3 cellular contexts compared by ENCODE assay signal in genomic region chr4:139297001-139297410, GRCh38.
TF ChIP-seq lines count a peak whose summit lies in the region.

No MANE protein-coding gene starts in this region.

TF ChIP-seq in SK-N-SH, 30 proteins besides CTCF, POLR2A, EP300 and RAD21:
- TF ChIP-seq, protein P1, sequence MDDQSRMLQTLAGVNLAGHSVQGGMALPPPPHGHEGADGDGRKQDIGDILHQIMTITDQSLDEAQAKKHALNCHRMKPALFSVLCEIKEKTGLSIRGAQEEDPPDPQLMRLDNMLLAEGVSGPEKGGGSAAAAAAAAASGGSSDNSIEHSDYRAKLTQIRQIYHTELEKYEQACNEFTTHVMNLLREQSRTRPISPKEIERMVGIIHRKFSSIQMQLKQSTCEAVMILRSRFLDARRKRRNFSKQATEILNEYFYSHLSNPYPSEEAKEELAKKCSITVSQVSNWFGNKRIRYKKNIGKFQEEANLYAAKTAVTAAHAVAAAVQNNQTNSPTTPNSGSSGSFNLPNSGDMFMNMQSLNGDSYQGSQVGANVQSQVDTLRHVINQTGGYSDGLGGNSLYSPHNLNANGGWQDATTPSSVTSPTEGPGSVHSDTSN (IDR thresholded peaks at IDR 0.05), result no peak
- TF ChIP-seq POLR2AphosphoS5 (IDR thresholded peaks at IDR 0.05; ENCODE audit: low read depth, low read length) (no peak), RFX5 (IDR thresholded peaks at IDR 0.05; ENCODE audit: low read length) (no peak), RCOR1 (IDR thresholded peaks at IDR 0.05; ENCODE audit: low read length) (no peak), TAF1 (IDR thresholded peaks at IDR 0.05; ENCODE audit: borderline replicate concordance, low read depth, low read length) (no peak), ELF1 (IDR thresholded peaks at IDR 0.05) (no peak), FOSL2 (IDR thresholded peaks at IDR 0.05; ENCODE audit: borderline replicate concordance, low read depth) (peak; percentile 10; the same call in 1 of the 2 replicates)

TF ChIP-seq in SK-N-SH treated with all-trans-retinoic acid at 6 μM for 48 hours, 23 proteins besides CTCF, POLR2A, EP300 and RAD21:
- TF ChIP-seq ZFP30 (CRISPR knock-in tag; IDR thresholded peaks at IDR 0.05) (no peak), TOX (CRISPR knock-in tag; IDR thresholded peaks at IDR 0.05; ENCODE audit: borderline replicate concordance) (no peak), CREB5 (CRISPR knock-in tag; IDR thresholded peaks at IDR 0.05; ENCODE audit: low read depth) (no peak), ISL1 (CRISPR knock-in tag; IDR thresholded peaks at IDR 0.05) (no peak), ARNTL (CRISPR knock-in tag; IDR thresholded peaks at IDR 0.05; ENCODE audit: borderline replicate concordance, low read depth) (no peak), CSDC2 (CRISPR knock-in tag; IDR thresholded peaks at IDR 0.05) (no peak), ZNF8 (CRISPR knock-in tag; IDR thresholded peaks at IDR 0.05) (no peak), BACH2 (CRISPR knock-in tag; IDR thresholded peaks at IDR 0.05; ENCODE audit: borderline replicate concordance) (no peak), ESRRG (CRISPR knock-in tag; IDR thresholded peaks at IDR 0.05) (no peak), ZC3H10 (CRISPR knock-in tag; IDR thresholded peaks at IDR 0.05) (no peak), SNAI2 (CRISPR knock-in tag; IDR thresholded peaks at IDR 0.05) (no peak), ZFP3 (CRISPR knock-in tag; IDR thresholded peaks at IDR 0.05) (no peak), ZNF565 (CRISPR knock-in tag; conservative IDR thresholded peaks at IDR 0.05; ENCODE audit: low read depth) (no peak), ZNF70 (CRISPR knock-in tag; IDR thresholded peaks at IDR 0.05) (no peak)
- TF ChIP-seq, protein P2, sequence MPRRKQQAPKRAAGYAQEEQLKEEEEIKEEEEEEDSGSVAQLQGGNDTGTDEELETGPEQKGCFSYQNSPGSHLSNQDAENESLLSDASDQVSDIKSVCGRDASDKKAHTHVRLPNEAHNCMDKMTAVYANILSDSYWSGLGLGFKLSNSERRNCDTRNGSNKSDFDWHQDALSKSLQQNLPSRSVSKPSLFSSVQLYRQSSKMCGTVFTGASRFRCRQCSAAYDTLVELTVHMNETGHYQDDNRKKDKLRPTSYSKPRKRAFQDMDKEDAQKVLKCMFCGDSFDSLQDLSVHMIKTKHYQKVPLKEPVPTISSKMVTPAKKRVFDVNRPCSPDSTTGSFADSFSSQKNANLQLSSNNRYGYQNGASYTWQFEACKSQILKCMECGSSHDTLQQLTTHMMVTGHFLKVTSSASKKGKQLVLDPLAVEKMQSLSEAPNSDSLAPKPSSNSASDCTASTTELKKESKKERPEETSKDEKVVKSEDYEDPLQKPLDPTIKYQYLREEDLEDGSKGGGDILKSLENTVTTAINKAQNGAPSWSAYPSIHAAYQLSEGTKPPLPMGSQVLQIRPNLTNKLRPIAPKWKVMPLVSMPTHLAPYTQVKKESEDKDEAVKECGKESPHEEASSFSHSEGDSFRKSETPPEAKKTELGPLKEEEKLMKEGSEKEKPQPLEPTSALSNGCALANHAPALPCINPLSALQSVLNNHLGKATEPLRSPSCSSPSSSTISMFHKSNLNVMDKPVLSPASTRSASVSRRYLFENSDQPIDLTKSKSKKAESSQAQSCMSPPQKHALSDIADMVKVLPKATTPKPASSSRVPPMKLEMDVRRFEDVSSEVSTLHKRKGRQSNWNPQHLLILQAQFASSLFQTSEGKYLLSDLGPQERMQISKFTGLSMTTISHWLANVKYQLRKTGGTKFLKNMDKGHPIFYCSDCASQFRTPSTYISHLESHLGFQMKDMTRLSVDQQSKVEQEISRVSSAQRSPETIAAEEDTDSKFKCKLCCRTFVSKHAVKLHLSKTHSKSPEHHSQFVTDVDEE (CRISPR knock-in tag; IDR thresholded peaks at IDR 0.05), result no peak
- TF ChIP-seq, protein P3, sequence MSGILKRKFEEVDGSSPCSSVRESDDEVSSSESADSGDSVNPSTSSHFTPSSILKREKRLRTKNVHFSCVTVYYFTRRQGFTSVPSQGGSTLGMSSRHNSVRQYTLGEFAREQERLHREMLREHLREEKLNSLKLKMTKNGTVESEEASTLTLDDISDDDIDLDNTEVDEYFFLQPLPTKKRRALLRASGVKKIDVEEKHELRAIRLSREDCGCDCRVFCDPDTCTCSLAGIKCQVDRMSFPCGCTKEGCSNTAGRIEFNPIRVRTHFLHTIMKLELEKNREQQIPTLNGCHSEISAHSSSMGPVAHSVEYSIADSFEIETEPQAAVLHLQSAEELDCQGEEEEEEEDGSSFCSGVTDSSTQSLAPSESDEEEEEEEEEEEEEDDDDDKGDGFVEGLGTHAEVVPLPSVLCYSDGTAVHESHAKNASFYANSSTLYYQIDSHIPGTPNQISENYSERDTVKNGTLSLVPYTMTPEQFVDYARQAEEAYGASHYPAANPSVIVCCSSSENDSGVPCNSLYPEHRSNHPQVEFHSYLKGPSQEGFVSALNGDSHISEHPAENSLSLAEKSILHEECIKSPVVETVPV (CRISPR knock-in tag; IDR thresholded peaks at IDR 0.05), result no peak
- TF ChIP-seq, protein P4, sequence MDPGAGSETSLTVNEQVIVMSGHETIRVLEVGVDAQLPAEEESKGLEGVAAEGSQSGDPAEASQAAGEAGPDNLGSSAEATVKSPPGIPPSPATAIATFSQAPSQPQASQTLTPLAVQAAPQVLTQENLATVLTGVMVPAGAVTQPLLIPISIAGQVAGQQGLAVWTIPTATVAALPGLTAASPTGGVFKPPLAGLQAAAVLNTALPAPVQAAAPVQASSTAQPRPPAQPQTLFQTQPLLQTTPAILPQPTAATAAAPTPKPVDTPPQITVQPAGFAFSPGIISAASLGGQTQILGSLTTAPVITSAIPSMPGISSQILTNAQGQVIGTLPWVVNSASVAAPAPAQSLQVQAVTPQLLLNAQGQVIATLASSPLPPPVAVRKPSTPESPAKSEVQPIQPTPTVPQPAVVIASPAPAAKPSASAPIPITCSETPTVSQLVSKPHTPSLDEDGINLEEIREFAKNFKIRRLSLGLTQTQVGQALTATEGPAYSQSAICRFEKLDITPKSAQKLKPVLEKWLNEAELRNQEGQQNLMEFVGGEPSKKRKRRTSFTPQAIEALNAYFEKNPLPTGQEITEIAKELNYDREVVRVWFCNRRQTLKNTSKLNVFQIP (CRISPR knock-in tag; IDR thresholded peaks at IDR 0.05; ENCODE audit: borderline replicate concordance, low read depth), result no peak

TF ChIP-seq in K562, 482 proteins besides CTCF, POLR2A, EP300 and RAD21 (continues in another document):
- TF ChIP-seq KDM5B (IDR thresholded peaks at IDR 0.05; ENCODE audit: insufficient replicate concordance, low read depth, low read length) (no peak), FOS (IDR thresholded peaks at IDR 0.05; ENCODE audit: extremely low read depth, insufficient read length) (no peak), ILK (tag; IDR thresholded peaks at IDR 0.05; ENCODE audit: borderline replicate concordance, low read depth) (no peak), MEIS2 (IDR thresholded peaks at IDR 0.05; ENCODE audit: partially characterized antibody) (peak; percentile 68), MED1 (CRISPR knock-in tag; IDR thresholded peaks at IDR 0.05; ENCODE audit: borderline replicate concordance) (no peak), BRF2 (IDR thresholded peaks at IDR 0.05; ENCODE audit: borderline replicate concordance, insufficient read depth, insufficient read length) (no peak), MCM5 (IDR thresholded peaks at IDR 0.05; ENCODE audit: low read depth) (no peak), PTRF (tag; IDR thresholded peaks at IDR 0.05) (no peak), HMBOX1 (IDR thresholded peaks at IDR 0.05) (peak; percentile 96), MAFF (IDR thresholded peaks at IDR 0.05; ENCODE audit: low read length) (peak; percentile 84), C11orf30 (IDR thresholded peaks at IDR 0.05; ENCODE audit: low read depth) (peak; percentile 97), CBX1 (IDR thresholded peaks at IDR 0.05; ENCODE audit: low read depth) (no peak), STAT6 (CRISPR knock-in tag; IDR thresholded peaks at IDR 0.05) (no peak), DPF2 (IDR thresholded peaks at IDR 0.05) (0 out of 2 replicates have a peak, but pooled peaks have one; percentile 27), FOXM1 (IDR thresholded peaks at IDR 0.05; ENCODE audit: low read depth) (peak; percentile 62), FOXM1 (CRISPR knock-in tag; IDR thresholded peaks at IDR 0.05; ENCODE audit: low read depth) (no peak), ZNF318 (IDR thresholded peaks at IDR 0.05; ENCODE audit: borderline replicate concordance in 1 of 2, low read depth in 1 of 2) (0 out of 4 replicates have a peak, but pooled peaks of 1 of the 2 experiments have one; percentile 26), CBX3 (IDR thresholded peaks at IDR 0.05; ENCODE audit: borderline replicate concordance in 1 of 2, low read length in 2 of 2) (peak in 1 of 2 experiments; percentile 35; a peak in 1 of 3 replicates)
- TF ChIP-seq, protein P5, sequence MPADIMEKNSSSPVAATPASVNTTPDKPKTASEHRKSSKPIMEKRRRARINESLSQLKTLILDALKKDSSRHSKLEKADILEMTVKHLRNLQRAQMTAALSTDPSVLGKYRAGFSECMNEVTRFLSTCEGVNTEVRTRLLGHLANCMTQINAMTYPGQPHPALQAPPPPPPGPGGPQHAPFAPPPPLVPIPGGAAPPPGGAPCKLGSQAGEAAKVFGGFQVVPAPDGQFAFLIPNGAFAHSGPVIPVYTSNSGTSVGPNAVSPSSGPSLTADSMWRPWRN (IDR thresholded peaks at IDR 0.05; ENCODE audit: low read depth), result no peak
